In genomic region chr1:30755746-30756145, GRCh38 we compare ENCODE assay signal across 10 cellular contexts. TPM values are rescaled to one million over a fixed set of nuclear protein-coding genes. Genes with fewer than 3 reads are reported as not detected.
A peak's percentile ranks its signal among the peaks of the same experiment; 100 is the strongest.
DNase-seq lines count a peak whose midpoint lies in the region; ATAC-seq and TF ChIP-seq lines count a peak whose summit lies in the region.
"Had no signal": no experiment of that assay in that cellular context is flagged by ENCODE, and none has a peak within 500 bp of the region (broad histone marks: within the 10 kb centered on the region; RNA-seq: fewer than 3 reads in every experiment).

No MANE protein-coding gene starts in this region.

- TF ChIP-seq CTCF in GM10266 (IDR thresholded peaks at IDR 0.05; ENCODE audit: control insufficient read depth, insufficient read depth, low read depth, missing control alignments) = peak; percentile 23
- peak; percentile 23; the same call in 1 of the 2 replicates for TF ChIP-seq CTCF in Loucy (conservative IDR thresholded peaks at IDR 0.05; ENCODE audit: low read length)
- no peak for TF ChIP-seq CTCF in coronary artery (IDR thresholded peaks at IDR 0.05)

- H3K4me3 ChIP-seq in Loucy (ENCODE audit: low read length, poor library complexity, severe bottlenecking) (peak overlapping the region; percentile 90), coronary artery (peak overlapping the region; percentile 46), skin epidermis (peak overlapping the region; percentile 25 to 49 (median 43))
- H3K4me3 ChIP-seq: ovary had no signal

- H3K27ac ChIP-seq in coronary artery (peak overlapping the region in 1 of 2 donors; percentile 58), skin epidermis (peak overlapping the region in 17 of 21 experiments; percentile 26 to 99 (median 89))
- H3K27ac ChIP-seq: ovary had no signal

- no peak for ATAC-seq in GM18498 (IDR thresholded peaks at IDR 0.05; ENCODE audit: unreplicated experiment)

- H3K36me3 ChIP-seq in Loucy (ENCODE audit: insufficient read depth, low read length) = no peaks in the 10 kb centered on the region
- H3K36me3 ChIP-seq: ovary had no signal

- H3K79me2 ChIP-seq in Loucy (ENCODE audit: insufficient read depth, low read length) = peaks cover 73% of the 10 kb centered on the region

- peak overlapping the region; percentile 96 for H3K9ac ChIP-seq in Loucy (ENCODE audit: low read depth, low read length, poor library complexity, severe bottlenecking)

- no peaks in the 10 kb centered on the region for H3K9me3 ChIP-seq in Loucy (ENCODE audit: insufficient read depth, low read depth, low read length)
- H3K9me3 ChIP-seq: ovary had no signal

- H3K4me2 ChIP-seq in Loucy (ENCODE audit: low read depth, low read length, poor library complexity, severe bottlenecking) = peak overlapping the region; percentile 100

- H3F3A ChIP-seq in Loucy (ENCODE audit: low read depth) = no peaks in the 10 kb centered on the region

- no peak for DNase-seq in GM10266 (ENCODE audit: extremely low spot score)
- no peak for DNase-seq in coronary artery (ENCODE audit: low spot score)
- no peak for DNase-seq in occipital lobe (lab: John Stamatoyannopoulos, UW)
- DNase-seq in GM03348 (ENCODE audit: low spot score) = no peak
- no peak for DNase-seq in NCI-H524 treated with DMSO at 0.1 percent for 48 hours (lab: John Stamatoyannopoulos, UW)
- DNase-seq: DMS79 treated with DMSO at 0.1 percent for 48 hours, ovary had no signal

- peaks cover 56% of the 10 kb centered on the region for H4K20me1 ChIP-seq in Loucy (ENCODE audit: insufficient read depth, low read length, poor library complexity, severe bottlenecking)

- peaks cover 3% of the 10 kb centered on the region for H3K27me3 ChIP-seq in Loucy (ENCODE audit: insufficient read depth, low read length, poor library complexity, severe bottlenecking)
- H3K27me3 ChIP-seq: ovary had no signal

- H2AFZ ChIP-seq in Loucy (ENCODE audit: low read length) = no peak overlapping the region

- no peaks in the 10 kb centered on the region for H3K9me2 ChIP-seq in Loucy (replicated peaks; ENCODE audit: low read depth, low read length)

- H3K4me1 ChIP-seq in Loucy (ENCODE audit: insufficient read depth, low read length, poor library complexity, severe bottlenecking) = peaks cover 76% of the 10 kb centered on the region

RNA-seq across cellular contexts. Expression of gene LAPTM5, which starts 1.8 kb away (rescaled TPM):
- 3.9 TPM for total RNA-seq in occipital lobe

RNA-seq across cellular contexts. Expression of gene MATN1, which starts 32.4 kb away (rescaled TPM):
- total RNA-seq in occipital lobe = 0.31 TPM
